11 cellular contexts compared by ENCODE assay signal in the genomic region with DNA sequence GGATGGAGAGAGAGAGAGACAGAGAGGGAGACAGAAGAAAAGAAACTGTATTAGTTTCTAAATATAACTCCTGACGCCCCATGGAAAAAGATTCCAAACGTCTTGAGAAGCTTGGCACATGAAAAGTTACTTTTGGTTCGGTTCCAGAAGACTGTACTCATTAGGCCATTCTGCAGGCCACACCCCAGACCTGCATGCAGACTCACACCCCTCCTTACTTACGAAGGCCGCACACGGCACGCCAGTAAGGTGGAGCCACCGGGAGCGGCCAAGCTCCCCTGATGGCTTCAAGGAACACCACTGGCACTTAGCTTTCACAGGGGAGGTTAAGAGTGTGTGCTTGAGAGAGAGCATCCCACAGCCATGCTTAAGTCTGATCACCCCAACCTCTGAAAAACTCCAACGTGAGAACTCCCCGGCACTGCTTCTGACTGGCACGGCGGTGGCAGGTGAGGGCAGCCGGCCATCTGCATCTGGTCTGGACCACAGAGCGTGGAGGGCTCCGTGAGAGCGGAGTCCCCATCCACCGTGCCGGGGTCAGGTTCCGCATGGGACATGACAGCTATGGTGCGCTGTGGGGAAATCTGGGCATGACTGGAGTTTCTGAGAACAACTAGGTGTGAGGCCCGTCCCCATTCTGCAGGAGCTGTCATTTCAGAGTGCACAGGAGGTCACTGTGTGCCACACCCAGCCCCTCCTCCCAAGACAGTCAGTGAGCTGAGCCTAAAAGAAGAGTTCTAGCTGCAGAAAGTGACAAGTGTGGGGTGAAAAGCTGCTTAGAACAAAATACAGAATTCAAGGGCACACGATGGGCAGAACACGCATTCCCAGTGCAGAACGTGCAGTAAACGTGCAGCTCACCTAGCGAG.
A peak's percentile ranks its signal among the peaks of the same experiment; 100 is the strongest.
DNase-seq lines count a peak whose midpoint lies in the region; ATAC-seq and TF ChIP-seq lines count a peak whose summit lies in the region.
"Had no signal": no experiment of that assay in that cellular context is flagged by ENCODE, and none has a peak within 500 bp of the region (broad histone marks: within the 10 kb centered on the region; RNA-seq: fewer than 3 reads in every experiment).

No MANE protein-coding gene starts in this region.

- TF ChIP-seq POLR2A in transverse colon (IDR thresholded peaks at IDR 0.05): peak; percentile 22

- H3K9me3 ChIP-seq in transverse colon: no peaks in the 10 kb centered on the region

- peaks cover 46% of the 10 kb centered on the region for H3K4me1 Mint-ChIP-seq in activated CD8-positive, alpha-beta memory T cell treated with anti-CD3 and anti-CD28 coated beads, Interleukin-2, amount 10 ng/mL, durations not matched to agents 7 days and 5 days
- peaks cover 52% of the 10 kb centered on the region for H3K4me1 Mint-ChIP-seq in mesothelial cell of epicardium

- 45 to 53% methylated on average over 5 to 17 of the region's 27 CpGs for WGBS in transverse colon (ENCODE audit: low coverage in 1 of 2), 2 donors

- no peaks in the 10 kb centered on the region for H3K9me3 Mint-ChIP-seq in activated CD8-positive, alpha-beta memory T cell treated with anti-CD3 and anti-CD28 coated beads, Interleukin-2, amount 10 ng/mL, durations not matched to agents 7 days and 5 days (ENCODE audit: low read depth)
- H3K9me3 Mint-ChIP-seq in mesothelial cell of epicardium: no peaks in the 10 kb centered on the region

- no peak overlapping the region for H3K4me3 ChIP-seq in choroid plexus epithelial cell (ENCODE audit: low read depth, low read length)
- no peak overlapping the region for H3K4me3 ChIP-seq in transverse colon

- TF ChIP-seq CTCF in choroid plexus epithelial cell (conservative IDR thresholded peaks at IDR 0.05; ENCODE audit: low read depth, low read length) (no peak), mesothelial cell of epicardium (IDR thresholded peaks at IDR 0.05; ENCODE audit: unreplicated experiment) (no peak), transverse colon (IDR thresholded peaks at IDR 0.05) (no peak)

- H3K36me3 Mint-ChIP-seq in activated CD8-positive, alpha-beta memory T cell treated with anti-CD3 and anti-CD28 coated beads, Interleukin-2, amount 10 ng/mL, durations not matched to agents 7 days and 5 days: peaks cover 79% of the 10 kb centered on the region
- H3K36me3 Mint-ChIP-seq in mesothelial cell of epicardium: peaks cover 23% of the 10 kb centered on the region

- no peak for DNase-seq in activated CD8-positive, alpha-beta memory T cell treated with anti-CD3 and anti-CD28 coated beads, Interleukin-2, amount 10 ng/mL, durations not matched to agents 7 days and 5 days
- DNase-seq in activated CD8-positive, alpha-beta memory T cell treated with anti-CD3 and anti-CD28 coated beads, Interleukin-2, amount 50 U/mL, for 48 hours: no peak
- DNase-seq in choroid plexus epithelial cell (ENCODE audit: low read depth) (peak; percentile 95), mesothelial cell of epicardium (ENCODE audit: low spot score in 2 of 2, unreplicated experiment in 2 of 2) (no peak), transverse colon (peak; percentile 80), SW 1271 (lab: John Stamatoyannopoulos, UW) (no peak)
- no peak for DNase-seq in effector CD4-positive, alpha-beta T cell
- DNase-seq: hippocampal formation; stimulated activated CD8-positive, alpha-beta memory T cell treated with anti-CD3 and anti-CD28 coated beads, Interleukin-4, amount 100 ng/mL, for 48 hours had no signal

- no peak for ATAC-seq in activated CD8-positive, alpha-beta memory T cell treated with anti-CD3 and anti-CD28 coated beads, Interleukin-2, amount 10 ng/mL, durations not matched to agents 7 days and 5 days
- no peak for ATAC-seq in GM19351 (IDR thresholded peaks at IDR 0.05; ENCODE audit: unreplicated experiment)

- no peaks in the 10 kb centered on the region for H3K27me3 ChIP-seq in transverse colon

- in situ Hi-C loops in transverse colon (cut with MboI; ENCODE audit: low pct_ligation_motif_present in 1 of 4, low pct_unique_long_range_greater_than_20kb in 1 of 4, low sequenced_read_pairs in 3 of 4): no loop called here

- no peaks in the 10 kb centered on the region for H3K27me3 Mint-ChIP-seq in activated CD8-positive, alpha-beta memory T cell treated with anti-CD3 and anti-CD28 coated beads, Interleukin-2, amount 10 ng/mL, durations not matched to agents 7 days and 5 days
- H3K27me3 Mint-ChIP-seq in mesothelial cell of epicardium (ENCODE audit: low read depth): no peaks in the 10 kb centered on the region

- peaks cover 62 to 80% (median 72%) of the 10 kb centered on the region in 4 donors for H3K4me1 ChIP-seq in transverse colon

- H3K27ac ChIP-seq in transverse colon: peak overlapping the region; percentile 92 to 99 (median 96)
- H3K27ac ChIP-seq: C4-2B had no signal

- peaks cover 0 to 27% (median 13%) of the 10 kb centered on the region in 4 donors for H3K36me3 ChIP-seq in transverse colon

- no peak overlapping the region for H3K4me3 Mint-ChIP-seq in activated CD8-positive, alpha-beta memory T cell treated with anti-CD3 and anti-CD28 coated beads, Interleukin-2, amount 10 ng/mL, durations not matched to agents 7 days and 5 days
- no peak overlapping the region for H3K4me3 Mint-ChIP-seq in mesothelial cell of epicardium

- H3K27ac Mint-ChIP-seq in activated CD8-positive, alpha-beta memory T cell treated with anti-CD3 and anti-CD28 coated beads, Interleukin-2, amount 10 ng/mL, durations not matched to agents 7 days and 5 days: peak overlapping the region; percentile 72
- peak overlapping the region; percentile 93 for H3K27ac Mint-ChIP-seq in mesothelial cell of epicardium

- peak; percentile 54 for TF ChIP-seq EP300 in transverse colon (IDR thresholded peaks at IDR 0.05; ENCODE audit: low read depth)

- intact Hi-C loops in transverse colon (cut with DNase I; ENCODE audit: low total_unique reads): loop anchor here (2.0 kb wide), 1 partner anchor 47 kb away; no protein-coding TSS in a partner anchor

- CTCF ChIA-PET in activated CD8-positive, alpha-beta memory T cell treated with anti-CD3 and anti-CD28 coated beads, Interleukin-2, amount 10 ng/mL, durations not matched to agents 7 days and 5 days (lab: Charles Lee): interaction anchor here (1.3 to 2.4 kb wide), 4 partner anchors 25 to 145 kb away, joined by 3 to 8 read pairs (median 4); no protein-coding TSS in a partner anchor

Comparison
In these comparisons a context has a peak if more than half of its experiments do, and no peak if none do; other contexts are left out.
1. DNase-seq: peak in choroid plexus epithelial cell (single experiment) and transverse colon (single experiment); none in activated CD8-positive, alpha-beta memory T cell treated with anti-CD3 and anti-CD28 coated beads, Interleukin-2, amount 10 ng/mL, durations not matched to agents 7 days and 5 days (single experiment), activated CD8-positive, alpha-beta memory T cell treated with anti-CD3 and anti-CD28 coated beads, Interleukin-2, amount 50 U/mL, for 48 hours (single experiment), mesothelial cell of epicardium (0 of 2), effector CD4-positive, alpha-beta T cell (single experiment) and SW 1271 (0 of 2).